24 cellular contexts compared by ENCODE assay signal in the genomic region with DNA sequence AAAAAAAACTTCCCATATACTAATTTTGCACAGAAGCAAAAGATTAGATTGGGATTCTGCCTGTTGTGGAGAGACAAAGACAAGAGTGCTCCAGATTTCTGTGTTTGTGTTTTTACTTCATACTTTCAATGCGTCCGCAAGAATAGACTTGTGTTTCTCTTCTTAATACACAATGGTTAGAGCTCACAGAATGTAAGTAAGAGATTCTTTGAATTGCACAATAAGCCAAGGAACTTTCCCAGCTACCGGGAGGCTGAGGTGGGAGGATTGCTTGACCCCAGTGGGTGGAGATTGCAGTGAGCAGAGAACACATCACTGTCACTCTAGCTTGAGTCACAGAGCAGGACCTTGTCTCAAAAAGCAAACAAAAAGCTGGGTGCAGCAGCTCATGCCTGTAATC.
"Had no signal": no experiment of that assay in that cellular context is flagged by ENCODE, and none has a peak within 500 bp of the region (broad histone marks: within the 10 kb centered on the region; RNA-seq: fewer than 3 reads in every experiment).

No MANE protein-coding gene starts in this region.

- H3K4me3 Mint-ChIP-seq: activated B cell treated with CpG ODN at 0.5 μM for 24 hours; activated naive CD8-positive, alpha-beta T cell; activated T-cell treated with anti-CD3 and anti-CD28 coated beads, Interleukin-2, amount 50 U/mL, for 4 hours; dendritic cell treated with granulocyte-macrophage colony-stimulating factor and Interleukin-4, amounts not matched to agents 40 ng/mL and 50 ng/mL, for 4 days; naive thymus-derived CD4-positive, alpha-beta T cell; neural crest cell; stimulated activated memory B cell treated with anti-CD40 and anti-IgM and Interleukin-4, amounts not matched to agents 10 μg/mL and 1 μg/mL and 100 μg/mL, for 72 hours; type B pancreatic cell had no signal

- H3K4me3 ChIP-seq: adrenal gland, lower lobe of right lung had no signal

- H3K27ac ChIP-seq: gastrocnemius medialis, lower lobe of right lung, suprapubic skin, vagina had no signal

- H3K9me3 ChIP-seq: adrenal gland, gastrocnemius medialis, heart left ventricle, lower lobe of right lung, stomach, suprapubic skin, vagina had no signal

- H3K4me1 ChIP-seq: lower lobe of right lung, suprapubic skin, vagina had no signal

- H3K9me3 Mint-ChIP-seq: activated B cell treated with CpG ODN at 0.5 μM for 24 hours; activated T-cell treated with anti-CD3 and anti-CD28 coated beads, Interleukin-2, amount 50 U/mL, for 4 hours; activated T-helper 2 cell treated with anti-CD3 and anti-CD28 coated beads, Interferon-gamma antibody, Interleukin-2, Interleukin-4, amounts not matched to agents 10 μg/mL and 5 μg/mL and 100 μg/mL, durations not matched to agents 14 hours and 24 hours and 36 hours; dendritic cell treated with granulocyte-macrophage colony-stimulating factor and Interleukin-4, amounts not matched to agents 40 ng/mL and 50 ng/mL, for 4 days; naive thymus-derived CD4-positive, alpha-beta T cell; neural crest cell; stimulated activated memory B cell treated with anti-CD40 and anti-IgM and Interleukin-4, amounts not matched to agents 10 μg/mL and 1 μg/mL and 100 μg/mL, for 72 hours; type B pancreatic cell had no signal

- H3K27ac Mint-ChIP-seq: activated B cell treated with CpG ODN at 0.5 μM for 24 hours; activated naive CD8-positive, alpha-beta T cell; activated T-helper 2 cell treated with anti-CD3 and anti-CD28 coated beads, Interferon-gamma antibody, Interleukin-2, Interleukin-4, amounts not matched to agents 10 μg/mL and 5 μg/mL and 100 μg/mL, durations not matched to agents 14 hours and 24 hours and 36 hours; dendritic cell treated with granulocyte-macrophage colony-stimulating factor and Interleukin-4, amounts not matched to agents 40 ng/mL and 50 ng/mL, for 4 days; naive thymus-derived CD4-positive, alpha-beta T cell; stimulated activated memory B cell treated with anti-CD40 and anti-IgM and Interleukin-4, amounts not matched to agents 10 μg/mL and 1 μg/mL and 100 μg/mL, for 72 hours; type B pancreatic cell had no signal

- H3K36me3 Mint-ChIP-seq: activated naive CD8-positive, alpha-beta T cell; naive thymus-derived CD4-positive, alpha-beta T cell; stimulated activated memory B cell treated with anti-CD40 and anti-IgM and Interleukin-4, amounts not matched to agents 10 μg/mL and 1 μg/mL and 100 μg/mL, for 72 hours; type B pancreatic cell had no signal

- H3K27me3 Mint-ChIP-seq: activated B cell treated with CpG ODN at 0.5 μM for 24 hours; activated naive CD8-positive, alpha-beta T cell; dendritic cell treated with granulocyte-macrophage colony-stimulating factor and Interleukin-4, amounts not matched to agents 40 ng/mL and 50 ng/mL, for 4 days; stimulated activated memory B cell treated with anti-CD40 and anti-IgM and Interleukin-4, amounts not matched to agents 10 μg/mL and 1 μg/mL and 100 μg/mL, for 72 hours had no signal

- H3K27me3 ChIP-seq: adrenal gland, gastrocnemius medialis, heart left ventricle, stomach, suprapubic skin, vagina had no signal

- DNase-seq: activated B cell treated with CpG ODN at 0.5 μM for 24 hours; activated CD4-positive, alpha-beta T cell treated with anti-CD3 and anti-CD28 coated beads for 4 hours; activated CD4-positive, alpha-beta T cell treated with anti-CD3 and anti-CD28 coated beads, Interleukin-2, amount 50 U/mL, for 48 hours; activated CD8-positive, alpha-beta memory T cell treated with anti-CD3 and anti-CD28 coated beads, Interleukin-2, amount 50 U/mL, for 48 hours; activated naive CD4-positive, alpha-beta T cell; activated T-cell treated with anti-CD3 and anti-CD28 coated beads, Interleukin-2, amount 50 U/mL, for 4 hours; effector CD4-positive, alpha-beta T cell; gastrocnemius medialis; heart left ventricle; lower lobe of right lung; naive thymus-derived CD4-positive, alpha-beta T cell; small intestine; stimulated activated CD4-positive, alpha-beta T cell treated with anti-CD3 and anti-CD28 coated beads, Interleukin-15, amount 100 ng/mL, for 24 hours; stomach; T-helper 9 cell had no signal

- H3K36me3 ChIP-seq: adrenal gland, gastrocnemius medialis, heart left ventricle, lower lobe of right lung, stomach, suprapubic skin, vagina had no signal

- H3K4me1 Mint-ChIP-seq: naive thymus-derived CD4-positive, alpha-beta T cell had no signal
